ENCODE assay signal across 1 cellular context in the genomic region with DNA sequence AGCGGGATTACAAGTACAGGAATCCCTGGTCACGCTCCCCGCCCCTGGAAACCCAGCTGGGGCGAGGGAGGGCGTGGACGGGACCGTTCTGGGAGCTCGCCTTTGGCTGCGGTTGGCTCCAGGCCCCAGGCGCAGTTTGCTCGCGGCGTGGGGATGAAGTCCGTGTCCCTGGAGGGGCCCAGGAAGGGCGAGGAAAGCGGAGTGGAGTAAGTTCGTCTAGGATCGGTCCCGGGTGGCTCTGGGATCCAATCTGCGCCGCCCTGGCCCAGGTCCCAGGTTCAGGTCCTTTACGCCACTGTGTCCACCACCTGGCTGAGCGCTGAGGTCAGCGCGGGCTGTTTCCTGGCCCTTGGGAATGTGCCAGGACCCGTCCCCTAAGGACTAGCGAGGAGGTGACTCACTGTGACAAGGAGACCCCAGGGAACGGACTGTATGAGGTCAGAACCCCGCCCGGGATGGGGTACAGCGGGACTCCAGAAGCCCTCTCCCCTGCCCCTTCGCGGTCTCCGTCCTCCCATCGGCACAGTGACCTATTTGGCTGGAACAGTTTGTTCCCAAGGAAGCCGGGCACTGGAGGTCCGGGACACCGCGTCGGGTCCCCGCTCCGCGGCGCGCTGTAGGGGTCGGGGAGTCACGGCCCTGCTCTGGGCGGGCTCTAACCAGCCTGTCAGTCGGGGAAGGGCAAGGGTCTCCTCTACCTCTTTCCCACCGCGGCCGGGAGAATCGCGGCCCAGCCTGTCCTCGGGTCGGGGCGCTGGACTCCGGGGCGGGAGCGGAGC.
TF ChIP-seq lines count a peak whose summit lies in the region.

No MANE protein-coding gene starts in this region.

TF ChIP-seq in liver, 16 proteins besides CTCF, POLR2A, EP300 and RAD21 (continued from another document):
- TF ChIP-seq, protein P1, sequence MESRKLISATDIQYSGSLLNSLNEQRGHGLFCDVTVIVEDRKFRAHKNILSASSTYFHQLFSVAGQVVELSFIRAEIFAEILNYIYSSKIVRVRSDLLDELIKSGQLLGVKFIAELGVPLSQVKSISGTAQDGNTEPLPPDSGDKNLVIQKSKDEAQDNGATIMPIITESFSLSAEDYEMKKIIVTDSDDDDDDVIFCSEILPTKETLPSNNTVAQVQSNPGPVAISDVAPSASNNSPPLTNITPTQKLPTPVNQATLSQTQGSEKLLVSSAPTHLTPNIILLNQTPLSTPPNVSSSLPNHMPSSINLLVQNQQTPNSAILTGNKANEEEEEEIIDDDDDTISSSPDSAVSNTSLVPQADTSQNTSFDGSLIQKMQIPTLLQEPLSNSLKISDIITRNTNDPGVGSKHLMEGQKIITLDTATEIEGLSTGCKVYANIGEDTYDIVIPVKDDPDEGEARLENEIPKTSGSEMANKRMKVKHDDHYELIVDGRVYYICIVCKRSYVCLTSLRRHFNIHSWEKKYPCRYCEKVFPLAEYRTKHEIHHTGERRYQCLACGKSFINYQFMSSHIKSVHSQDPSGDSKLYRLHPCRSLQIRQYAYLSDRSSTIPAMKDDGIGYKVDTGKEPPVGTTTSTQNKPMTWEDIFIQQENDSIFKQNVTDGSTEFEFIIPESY (IDR thresholded peaks at IDR 0.05): no peak
- TF ChIP-seq, protein P2, sequence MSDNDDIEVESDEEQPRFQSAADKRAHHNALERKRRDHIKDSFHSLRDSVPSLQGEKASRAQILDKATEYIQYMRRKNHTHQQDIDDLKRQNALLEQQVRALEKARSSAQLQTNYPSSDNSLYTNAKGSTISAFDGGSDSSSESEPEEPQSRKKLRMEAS (IDR thresholded peaks at IDR 0.05): peak; percentile 45
- no peak for TF ChIP-seq GABPA (IDR thresholded peaks at IDR 0.05 in 1 of 2, conservative IDR thresholded peaks at IDR 0.05 in 1 of 2)
